Comparison of ENCODE assay signal across 7 cellular contexts in the genomic region with DNA sequence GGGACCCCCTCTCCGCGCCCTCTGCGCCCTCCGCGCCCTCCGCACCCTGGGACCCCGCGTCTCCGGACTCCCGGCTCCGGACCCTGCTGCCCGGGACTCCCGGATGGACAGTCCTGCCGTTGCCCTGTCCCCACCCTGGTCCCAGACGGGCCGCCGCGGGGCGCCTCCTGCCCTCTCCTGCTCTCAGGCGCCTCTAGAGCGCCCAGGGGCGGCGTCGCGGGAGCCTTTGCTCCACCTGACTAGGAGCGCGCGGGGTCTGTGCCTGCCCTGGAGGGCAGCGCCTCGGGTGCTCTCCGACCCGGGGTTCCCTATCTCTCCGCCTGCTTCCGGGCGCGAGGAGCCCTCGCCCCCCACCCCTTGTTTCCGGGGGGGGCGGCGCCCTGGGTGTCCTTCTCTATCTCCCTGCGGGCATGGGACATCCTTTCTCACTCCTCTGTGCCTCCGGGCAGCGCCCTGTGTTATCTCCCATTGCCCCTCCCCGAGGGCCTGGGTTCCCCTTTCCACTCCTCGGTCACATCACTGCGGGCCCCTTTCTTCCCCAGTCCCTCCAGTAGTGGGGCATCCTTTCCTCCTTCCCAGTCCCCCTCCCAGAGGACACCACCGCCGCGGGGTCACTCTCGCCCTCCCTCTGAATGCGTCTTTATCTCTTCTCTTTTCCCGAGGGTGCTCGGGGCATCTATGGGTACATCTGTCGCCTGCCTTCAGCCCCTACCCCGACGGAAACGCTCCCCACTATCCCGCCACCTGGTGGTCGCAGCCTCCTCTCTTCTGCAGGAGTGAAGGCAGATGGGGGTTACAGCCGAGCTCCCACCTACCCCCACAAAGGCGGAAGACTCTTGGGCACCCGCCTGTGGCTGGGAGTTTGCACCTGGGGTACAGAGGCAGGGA. TPM values are rescaled to one million over a fixed set of nuclear protein-coding genes. Genes with fewer than 3 reads are reported as not detected.
DNase-seq lines count a peak whose midpoint lies in the region; ATAC-seq and TF ChIP-seq lines count a peak whose summit lies in the region.

No MANE protein-coding gene starts in this region.

- peaks cover 30 to 33% (median 32%) of the 10 kb centered on the region in 3 donors for H3K4me1 Mint-ChIP-seq in IgD-negative memory B cell

- intact Hi-C loops in sigmoid colon (cut with DNase I), result loop anchor here (2.0 to 5.0 kb wide), 3 partner anchors 34 to 116 kb away; no protein-coding TSS in a partner anchor

- no peaks in the 10 kb centered on the region for H3K9me3 Mint-ChIP-seq in IgD-negative memory B cell

- H3K27ac Mint-ChIP-seq in IgD-negative memory B cell, result peak overlapping the region; percentile 88 to 97 (median 92)

- ATAC-seq in GM19351 (IDR thresholded peaks at IDR 0.05; ENCODE audit: unreplicated experiment) (peak; percentile 15), GM19467 (IDR thresholded peaks at IDR 0.05; ENCODE audit: unreplicated experiment) (no peak)

- H3K4me3 Mint-ChIP-seq in IgD-negative memory B cell, result peak overlapping the region; percentile 99 to 100 (median 100)

- H3K4me3 ChIP-seq in cardiac muscle cell (peak overlapping the region; percentile 45), sigmoid colon (peak overlapping the region; percentile 56 to 83 (median 70))

- H3K27ac ChIP-seq in cardiac muscle cell (no peak overlapping the region), sigmoid colon (peak overlapping the region in 2 of 4 donors; percentile 35 to 71)

- 1 to 8% methylated on average over 62 of the region's 62 CpGs for whole genome bisulfite sequencing in sigmoid colon, 2 donors

- H3K4me1 ChIP-seq in cardiac muscle cell (ENCODE audit: low read depth) (no peaks in the 10 kb centered on the region), sigmoid colon (peaks cover 0 to 24% (median 18%) of the 10 kb centered on the region in 4 donors)

- TF ChIP-seq EP300 in sigmoid colon (IDR thresholded peaks at IDR 0.05), result no peak

- no peaks in the 10 kb centered on the region for H3K9me3 ChIP-seq in cardiac muscle cell (ENCODE audit: low read depth)
- no peaks in the 10 kb centered on the region for H3K9me3 ChIP-seq in sigmoid colon

- DNase-seq in activated CD8-positive, alpha-beta memory T cell treated with anti-CD3 and anti-CD28 coated beads for 1 hour (ENCODE audit: extremely low read depth in 1 of 2, low read depth in 1 of 2), result peak; percentile 36 to 38
- DNase-seq in cardiac muscle cell (ENCODE audit: low read depth in 1 of 2, low spot score in 1 of 2), result peak in 1 of 2 donors; percentile 32
- DNase-seq in sigmoid colon, result peak; percentile 65
- no peak for DNase-seq in LoVo (ENCODE audit: low spot score)

- no peaks in the 10 kb centered on the region for H3K27me3 Mint-ChIP-seq in IgD-negative memory B cell

- peaks cover 6% of the 10 kb centered on the region for H3K36me3 Mint-ChIP-seq in IgD-negative memory B cell

- H3K27me3 ChIP-seq in cardiac muscle cell (peaks cover 72% of the 10 kb centered on the region), sigmoid colon (no peaks in the 10 kb centered on the region)

- H3K36me3 ChIP-seq in cardiac muscle cell (no peaks in the 10 kb centered on the region), sigmoid colon (no peaks in the 10 kb centered on the region)

- TF ChIP-seq CTCF in cardiac muscle cell (IDR thresholded peaks at IDR 0.05; ENCODE audit: low read depth, low read length) (no peak), sigmoid colon (IDR thresholded peaks at IDR 0.05) (no peak)

- TF ChIP-seq POLR2A in sigmoid colon (IDR thresholded peaks at IDR 0.05), result no peak

RNA-seq across cellular contexts. Expression of gene PRKCB, which starts 0.9 kb away (rescaled TPM):
- 181 TPM for polyA plus RNA-seq in IgD-negative memory B cell
- total RNA-seq in cardiac muscle cell, result 0.66 and 1.6 TPM in 2 replicates
- polyA plus RNA-seq in cardiac muscle cell, result 1.5 and 1.6 TPM in 2 replicates
- 10 to 100 TPM; 12.1 to 43.8 (median 23.8) TPM for total RNA-seq in sigmoid colon
- polyA plus RNA-seq in sigmoid colon, result 10 to 100 TPM in 1 of 3 donors, 1 to 10 TPM in 2; 3.0 to 21.4 (median 5.8) TPM
